Comparison of ENCODE assay signal across 9 cellular contexts in genomic region chr9:136578915-136579637, GRCh38. TPM values are rescaled to one million over a fixed set of nuclear protein-coding genes. Genes with fewer than 3 reads are reported as not detected.
DNase-seq lines count a peak whose midpoint lies in the region; ATAC-seq and TF ChIP-seq lines count a peak whose summit lies in the region.
"Had no signal": no experiment of that assay in that cellular context is flagged by ENCODE, and none has a peak within 500 bp of the region (broad histone marks: within the 10 kb centered on the region; RNA-seq: fewer than 3 reads in every experiment).

No MANE protein-coding gene starts in this region.

- no peaks in the 10 kb centered on the region for H3K27me3 Mint-ChIP-seq in activated T-helper 17 cell treated with anti-CD3 and anti-CD28 coated beads, Interleukin-2, amount 50 U/mL, for 72 hours

- no peaks in the 10 kb centered on the region for H3K27me3 ChIP-seq in mesendoderm (ENCODE audit: insufficient read depth, low read length, poor library complexity)
- H3K27me3 ChIP-seq: ovary had no signal

- H3K4me3 ChIP-seq in mesendoderm (ENCODE audit: low read length) = no peak overlapping the region
- H3K4me3 ChIP-seq: ovary had no signal

- H3K4me3 Mint-ChIP-seq in activated T-helper 17 cell treated with anti-CD3 and anti-CD28 coated beads, Interleukin-2, amount 50 U/mL, for 72 hours = no peak overlapping the region

- no peak overlapping the region for H3K9ac ChIP-seq in mesendoderm (ENCODE audit: low read length)

- H3K23ac ChIP-seq in mesendoderm (ENCODE audit: low read length) = no peak overlapping the region

- H3K27ac ChIP-seq in mesendoderm (ENCODE audit: low read depth, low read length) = no peak overlapping the region
- H3K27ac ChIP-seq: ovary had no signal

- peak overlapping the region; percentile 2 for H3K18ac ChIP-seq in mesendoderm (ENCODE audit: low read length)

- H3K36me3 Mint-ChIP-seq in activated T-helper 17 cell treated with anti-CD3 and anti-CD28 coated beads, Interleukin-2, amount 50 U/mL, for 72 hours (ENCODE audit: low read depth) = no peaks in the 10 kb centered on the region

- WGBS in mesendoderm (ENCODE audit: extremely low coverage, insufficient coverage, low lambda C conversion rate) = no CpG with 5 or more reads among the region's 15 CpGs

- no peak overlapping the region for H2BK15ac ChIP-seq in mesendoderm (replicated peaks; ENCODE audit: low read depth)

- no peak overlapping the region for H2AK5ac ChIP-seq in mesendoderm (ENCODE audit: low read length)

- no peak overlapping the region for H4K8ac ChIP-seq in mesendoderm (ENCODE audit: low read depth, low read length)

- H2BK5ac ChIP-seq in mesendoderm (ENCODE audit: low read length) = no peak overlapping the region

- no peak overlapping the region for H3K4ac ChIP-seq in mesendoderm (ENCODE audit: low read depth, low read length)

- H2BK120ac ChIP-seq in mesendoderm (ENCODE audit: low read depth, low read length) = no peak overlapping the region

- H3K9me3 Mint-ChIP-seq in activated T-helper 17 cell treated with anti-CD3 and anti-CD28 coated beads, Interleukin-2, amount 50 U/mL, for 72 hours = no peaks in the 10 kb centered on the region

- H3K4me2 ChIP-seq in mesendoderm (ENCODE audit: low read length) = no peak overlapping the region

- H3K79me1 ChIP-seq in mesendoderm (ENCODE audit: low read length) = no peaks in the 10 kb centered on the region

- no peaks in the 10 kb centered on the region for H3K79me2 ChIP-seq in mesendoderm (ENCODE audit: control insufficient read depth, insufficient read depth, low read length)

- H3K4me1 ChIP-seq in mesendoderm (ENCODE audit: control insufficient read depth, low read depth, low read length) = no peaks in the 10 kb centered on the region

- no peak overlapping the region for H4K5ac ChIP-seq in mesendoderm (ENCODE audit: low read length)

- no peak overlapping the region for H3K27ac Mint-ChIP-seq in activated T-helper 17 cell treated with anti-CD3 and anti-CD28 coated beads, Interleukin-2, amount 50 U/mL, for 72 hours

- TF ChIP-seq RAD21 in Ishikawa (IDR thresholded peaks at IDR 0.05; ENCODE audit: low read depth) = no peak

- peaks cover 5% of the 10 kb centered on the region for H3K4me1 Mint-ChIP-seq in activated T-helper 17 cell treated with anti-CD3 and anti-CD28 coated beads, Interleukin-2, amount 50 U/mL, for 72 hours

- peak; percentile 18 for ATAC-seq in activated T-helper 17 cell treated with anti-CD3 and anti-CD28 coated beads, Interleukin-2, amount 50 U/mL, for 72 hours (replicated peaks)

- no peak overlapping the region for H3K56ac ChIP-seq in mesendoderm (ENCODE audit: low read length)

- peak; percentile 9; the same call in 1 of the 2 replicates for TF ChIP-seq EP300 in Ishikawa (IDR thresholded peaks at IDR 0.05; ENCODE audit: borderline replicate concordance)

- DNase-seq in DMS53 (lab: John Stamatoyannopoulos, UW) (peak; percentile 90), mesendoderm (peak; percentile 79), GM03348 (ENCODE audit: low spot score) (no peak), mucosa of gallbladder (ENCODE audit: low spot score) (no peak), medulla oblongata (ENCODE audit: extremely low spot score) (no peak), SIG-M5 (lab: John Stamatoyannopoulos, UW) (no peak)

- H3K36me3 ChIP-seq in mesendoderm (ENCODE audit: control insufficient read depth, insufficient read depth, low read length) = no peaks in the 10 kb centered on the region
- H3K36me3 ChIP-seq: ovary had no signal

TF ChIP-seq in Ishikawa, 13 proteins besides CTCF, POLR2A, EP300 and RAD21:
- TF ChIP-seq MAX (IDR thresholded peaks at IDR 0.05) = no peak
- TF ChIP-seq TAF1 (IDR thresholded peaks at IDR 0.05; ENCODE audit: low read depth) = no peak
- TF ChIP-seq REST (IDR thresholded peaks at IDR 0.05; ENCODE audit: low read depth) = no peak
- TF ChIP-seq ZBTB7A (IDR thresholded peaks at IDR 0.05; ENCODE audit: low read depth) = peak; percentile 97
- no peak for TF ChIP-seq FOXM1 (IDR thresholded peaks at IDR 0.05; ENCODE audit: borderline replicate concordance, low read depth)
- TF ChIP-seq NFIC (IDR thresholded peaks at IDR 0.05) = peak; percentile 83
- TF ChIP-seq TEAD4 (IDR thresholded peaks at IDR 0.05) = no peak
TF ChIP-seq in Ishikawa: peak in this region for 2.

RNA-seq across cellular contexts. Expression of gene NOTCH1, which starts 33.2 kb away (rescaled TPM):
- 10 to 100 TPM; 63.8 to 65.9 TPM for total RNA-seq in activated T-helper 17 cell treated with anti-CD3 and anti-CD28 coated beads, Interleukin-2, amount 50 U/mL, for 72 hours
- polyA plus RNA-seq in mesendoderm (2013, experiment 1 of 2) = 14.3 TPM
- polyA plus RNA-seq in mesendoderm (2013, experiment 2 of 2) = 14.2 TPM
- total RNA-seq in mucosa of gallbladder = 51.6 TPM

Comparison
In these comparisons a context has a peak if more than half of its experiments do, and no peak if none do; other contexts are left out.
1. DNase-seq: peak in DMS53 (single experiment) and mesendoderm (single experiment); none in GM03348 (single experiment), mucosa of gallbladder (single experiment), medulla oblongata (single experiment) and SIG-M5 (single experiment).